Comparison of ENCODE assay signal across 1 cellular context in the genomic region with DNA sequence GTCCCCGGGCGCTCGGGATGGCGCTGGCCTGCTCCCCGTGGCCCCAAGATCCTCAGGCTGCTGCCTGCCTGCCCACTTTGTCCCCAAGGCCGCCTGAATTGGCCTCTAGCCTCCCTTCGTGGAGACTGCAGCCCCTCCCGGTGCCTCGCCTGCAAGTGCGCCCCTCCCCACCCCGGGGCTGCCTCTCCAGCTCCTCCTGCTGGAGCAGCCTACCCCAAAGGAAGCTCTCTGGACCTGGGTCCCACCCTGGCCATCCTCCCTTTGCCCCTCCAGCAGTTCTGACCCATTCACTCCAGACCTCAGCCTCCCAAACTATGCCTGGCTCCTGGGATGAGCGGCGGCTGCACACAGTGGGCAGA.
TF ChIP-seq lines count a peak whose summit lies in the region.

No MANE protein-coding gene starts in this region.

TF ChIP-seq in HCT116, 20 proteins besides CTCF, POLR2A, EP300 and RAD21 (continued from another document):
- TF ChIP-seq, protein P1, sequence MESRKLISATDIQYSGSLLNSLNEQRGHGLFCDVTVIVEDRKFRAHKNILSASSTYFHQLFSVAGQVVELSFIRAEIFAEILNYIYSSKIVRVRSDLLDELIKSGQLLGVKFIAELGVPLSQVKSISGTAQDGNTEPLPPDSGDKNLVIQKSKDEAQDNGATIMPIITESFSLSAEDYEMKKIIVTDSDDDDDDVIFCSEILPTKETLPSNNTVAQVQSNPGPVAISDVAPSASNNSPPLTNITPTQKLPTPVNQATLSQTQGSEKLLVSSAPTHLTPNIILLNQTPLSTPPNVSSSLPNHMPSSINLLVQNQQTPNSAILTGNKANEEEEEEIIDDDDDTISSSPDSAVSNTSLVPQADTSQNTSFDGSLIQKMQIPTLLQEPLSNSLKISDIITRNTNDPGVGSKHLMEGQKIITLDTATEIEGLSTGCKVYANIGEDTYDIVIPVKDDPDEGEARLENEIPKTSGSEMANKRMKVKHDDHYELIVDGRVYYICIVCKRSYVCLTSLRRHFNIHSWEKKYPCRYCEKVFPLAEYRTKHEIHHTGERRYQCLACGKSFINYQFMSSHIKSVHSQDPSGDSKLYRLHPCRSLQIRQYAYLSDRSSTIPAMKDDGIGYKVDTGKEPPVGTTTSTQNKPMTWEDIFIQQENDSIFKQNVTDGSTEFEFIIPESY (IDR thresholded peaks at IDR 0.05; ENCODE audit: extremely low read depth, insufficient replicate concordance, low read length): no peak
- TF ChIP-seq FOSL1 (IDR thresholded peaks at IDR 0.05; ENCODE audit: low read depth) (no peak), SRF (IDR thresholded peaks at IDR 0.05; ENCODE audit: low read depth) (no peak)
- TF ChIP-seq, protein P2, sequence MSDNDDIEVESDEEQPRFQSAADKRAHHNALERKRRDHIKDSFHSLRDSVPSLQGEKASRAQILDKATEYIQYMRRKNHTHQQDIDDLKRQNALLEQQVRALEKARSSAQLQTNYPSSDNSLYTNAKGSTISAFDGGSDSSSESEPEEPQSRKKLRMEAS (IDR thresholded peaks at IDR 0.05): no peak
